ENCODE assay signal across 1 cellular context in genomic region chr19:51366999-51367564, GRCh38.
TF ChIP-seq lines count a peak whose summit lies in the region.

No MANE protein-coding gene starts in this region.

TF ChIP-seq in H1, 55 proteins besides CTCF, POLR2A, EP300 and RAD21:
- TF ChIP-seq TBP (IDR thresholded peaks at IDR 0.05; ENCODE audit: low read depth, low read length) (no peak), BCL11A (IDR thresholded peaks at IDR 0.05; ENCODE audit: low read depth in 2 of 2, low read length in 2 of 2) (no peak), KDM4A (IDR thresholded peaks at IDR 0.05; ENCODE audit: low read depth, low read length, severe bottlenecking) (peak; percentile 12), YY1 (IDR thresholded peaks at IDR 0.05; ENCODE audit: low read depth, low read length) (no peak), EZH2 (IDR thresholded peaks at IDR 0.05; ENCODE audit: low read depth, low read length, severe bottlenecking) (no peak), SIN3A (conservative IDR thresholded peaks at IDR 0.05 in 1 of 2, IDR thresholded peaks at IDR 0.05 in 1 of 2; ENCODE audit: low read depth in 1 of 2, low read length in 2 of 2) (0 out of 4 replicates have a peak, but pooled peaks of 1 of the 2 experiments have one; percentile 7), JUND (IDR thresholded peaks at IDR 0.05; ENCODE audit: low read length) (no peak), CHD1 (IDR thresholded peaks at IDR 0.05; ENCODE audit: low read depth, low read length) (no peak), EGR1 (IDR thresholded peaks at IDR 0.05; ENCODE audit: borderline replicate concordance, low read depth, low read length) (no peak), BACH1 (IDR thresholded peaks at IDR 0.05; ENCODE audit: low read length) (peak; percentile 34; the same call in 1 of the 2 replicates)
TF ChIP-seq in H1: peak in this region for 3.
